In genomic region chr20:56412473-56412790, GRCh38 we compare ENCODE assay signal across 10 cellular contexts. TPM values are rescaled to one million over a fixed set of nuclear protein-coding genes. Genes with fewer than 3 reads are reported as not detected.
A peak's percentile ranks its signal among the peaks of the same experiment; 100 is the strongest.
DNase-seq lines count a peak whose midpoint lies in the region; ATAC-seq and TF ChIP-seq lines count a peak whose summit lies in the region.
"Had no signal": no experiment of that assay in that cellular context is flagged by ENCODE, and none has a peak within 500 bp of the region (broad histone marks: within the 10 kb centered on the region; RNA-seq: fewer than 3 reads in every experiment).

No MANE protein-coding gene starts in this region.

- TF ChIP-seq CTCF in stomach (IDR thresholded peaks at IDR 0.05) = no peak

- peak overlapping the region in 2 of 4 donors; percentile 19 to 25 for H3K4me3 ChIP-seq in stomach

- peaks cover 0 to 21% (median 5%) of the 10 kb centered on the region in 4 donors for H3K4me1 ChIP-seq in stomach

- no peak for ATAC-seq in activated naive CD4-positive, alpha-beta T cell treated with anti-CD3 and anti-CD28 coated beads, Interleukin-2, amount 50 U/mL, for 72 hours

- no peak for DNase-seq in activated CD4-positive, alpha-beta T cell treated with anti-CD3 and anti-CD28 coated beads, Interleukin-2, amount 10 ng/mL, durations not matched to agents 24 days and 14 days
- DNase-seq in activated CD4-positive, alpha-beta T cell treated with anti-CD3 and anti-CD28 coated beads for 48 hours = no peak
- DNase-seq in activated naive CD4-positive, alpha-beta T cell treated with anti-CD3 and anti-CD28 coated beads, Interleukin-2, amount 50 U/mL, for 72 hours (ENCODE audit: low spot score in 2 of 2) = peak in 1 of 2 donors; percentile 28
- DNase-seq in stomach = no peak
- no peak for DNase-seq in NCI-H1930 (lab: John Stamatoyannopoulos, UW)
- DNase-seq in NCI-H82 (lab: John Stamatoyannopoulos, UW) = no peak
- no peak for DNase-seq in SKM-1 treated with dmso at 0.1 percent for 144 hours (lab: John Stamatoyannopoulos, UW; ENCODE audit: unreplicated experiment)
- DNase-seq: NCI-H510A, T1000 had no signal

- peaks cover 52% of the 10 kb centered on the region for H3K36me3 Mint-ChIP-seq in activated CD4-positive, alpha-beta T cell treated with anti-CD3 and anti-CD28 coated beads, Interleukin-2, amount 10 ng/mL, durations not matched to agents 24 days and 14 days (ENCODE audit: low read depth)
- H3K36me3 Mint-ChIP-seq in activated naive CD4-positive, alpha-beta T cell treated with anti-CD3 and anti-CD28 coated beads, Interleukin-2, amount 50 U/mL, for 72 hours = peaks cover 0 to 40% of the 10 kb centered on the region in 2 donors

- no peak for TF ChIP-seq POLR2A in stomach (IDR thresholded peaks at IDR 0.05)

- peaks cover 4% of the 10 kb centered on the region for H3K9me3 Mint-ChIP-seq in activated CD4-positive, alpha-beta T cell treated with anti-CD3 and anti-CD28 coated beads, Interleukin-2, amount 10 ng/mL, durations not matched to agents 24 days and 14 days
- peaks cover 0 to 8% of the 10 kb centered on the region in 2 donors for H3K9me3 Mint-ChIP-seq in activated naive CD4-positive, alpha-beta T cell treated with anti-CD3 and anti-CD28 coated beads, Interleukin-2, amount 50 U/mL, for 72 hours

- no peaks in the 10 kb centered on the region for H3K9me3 ChIP-seq in stomach

- H3K4me1 Mint-ChIP-seq in activated CD4-positive, alpha-beta T cell treated with anti-CD3 and anti-CD28 coated beads, Interleukin-2, amount 10 ng/mL, durations not matched to agents 24 days and 14 days = peaks cover 45% of the 10 kb centered on the region

- intact Hi-C loops in activated CD4-positive, alpha-beta T cell treated with anti-CD3 and anti-CD28 coated beads, Interleukin-2, amount 10 ng/mL, durations not matched to agents 24 days and 14 days (cut with micrococcal nuclease) = loop anchor here (1.0 kb wide), 1 partner anchor 12 kb away; no protein-coding TSS in a partner anchor
- intact Hi-C loops in stomach (cut with DNase I; ENCODE audit: low total_unique reads) = no loop called here

- WGBS in stomach, 5 donors = 79 to 94% (median 87%) methylated on average over 7 of the region's 7 CpGs

- peak overlapping the region; percentile 94 for H3K27ac Mint-ChIP-seq in activated CD4-positive, alpha-beta T cell treated with anti-CD3 and anti-CD28 coated beads, Interleukin-2, amount 10 ng/mL, durations not matched to agents 24 days and 14 days
- H3K27ac Mint-ChIP-seq in activated naive CD4-positive, alpha-beta T cell treated with anti-CD3 and anti-CD28 coated beads, Interleukin-2, amount 50 U/mL, for 72 hours = peak overlapping the region; percentile 81 to 89

- H3K4me3 Mint-ChIP-seq in activated CD4-positive, alpha-beta T cell treated with anti-CD3 and anti-CD28 coated beads, Interleukin-2, amount 10 ng/mL, durations not matched to agents 24 days and 14 days = peak overlapping the region; percentile 74

- H3K27ac ChIP-seq in layer of hippocampus (ENCODE audit: low read depth, low read length) (peak overlapping the region; percentile 23), stomach (peak overlapping the region in 4 of 5 donors; percentile 66 to 76 (median 74))

- H3K27me3 Mint-ChIP-seq in activated CD4-positive, alpha-beta T cell treated with anti-CD3 and anti-CD28 coated beads, Interleukin-2, amount 10 ng/mL, durations not matched to agents 24 days and 14 days = no peaks in the 10 kb centered on the region

- no peaks in the 10 kb centered on the region for H3K27me3 ChIP-seq in layer of hippocampus (ENCODE audit: control insufficient read depth, insufficient read depth, low read length)
- H3K27me3 ChIP-seq in stomach = no peaks in the 10 kb centered on the region

- H3K36me3 ChIP-seq in stomach = peaks cover 7 to 33% (median 19%) of the 10 kb centered on the region in 4 donors

- TF ChIP-seq EP300 in stomach (IDR thresholded peaks at IDR 0.05) = no peak

RNA-seq across cellular contexts. Expression of gene CASS4, which starts 0.4 kb away (rescaled TPM):
- total RNA-seq in activated CD4-positive, alpha-beta T cell treated with anti-CD3 and anti-CD28 coated beads, Interleukin-2, amount 10 ng/mL, durations not matched to agents 24 days and 14 days = 2.8 and 3.1 TPM in 2 replicates
- 1 to 10 TPM; 5.1 to 6.5 TPM for total RNA-seq in activated naive CD4-positive, alpha-beta T cell treated with anti-CD3 and anti-CD28 coated beads, Interleukin-2, amount 50 U/mL, for 72 hours
- 1 to 10 TPM in 3 of 5 donors, under 1 TPM in 1, not detected in 1; 0.45 to 8.2 (median 4.2) TPM for total RNA-seq in stomach
- polyA plus RNA-seq in stomach = 1 to 10 TPM in 1 of 3 donors, under 1 TPM in 2; 0.23 to 1.6 (median 0.76) TPM

RNA-seq across cellular contexts. Expression of gene CSTF1, which starts 20.0 kb away (rescaled TPM):
- total RNA-seq in activated CD4-positive, alpha-beta T cell treated with anti-CD3 and anti-CD28 coated beads, Interleukin-2, amount 10 ng/mL, durations not matched to agents 24 days and 14 days = 52.2 and 52.5 TPM in 2 replicates
- 10 to 100 TPM; 68.5 to 88.7 TPM for total RNA-seq in activated naive CD4-positive, alpha-beta T cell treated with anti-CD3 and anti-CD28 coated beads, Interleukin-2, amount 50 U/mL, for 72 hours
- 10 to 100 TPM in 4 of 5 donors, 1 to 10 TPM in 1; 9.3 to 86.2 (median 23.9) TPM for total RNA-seq in stomach
- polyA plus RNA-seq in stomach = 10 to 100 TPM in 1 of 3 donors, 1 to 10 TPM in 2; 7.1 to 12.8 (median 8.7) TPM

RNA-seq across cellular contexts. Expression of gene AURKA, which starts 20.4 kb away (rescaled TPM):
- total RNA-seq in activated CD4-positive, alpha-beta T cell treated with anti-CD3 and anti-CD28 coated beads, Interleukin-2, amount 10 ng/mL, durations not matched to agents 24 days and 14 days = 42.3 and 42.6 TPM in 2 replicates
- total RNA-seq in activated naive CD4-positive, alpha-beta T cell treated with anti-CD3 and anti-CD28 coated beads, Interleukin-2, amount 50 U/mL, for 72 hours = 100 to 1,000 TPM in 1 of 2 donors, 10 to 100 TPM in 1; 93.0 to 130 TPM
- total RNA-seq in stomach = 10 to 100 TPM in 2 of 5 donors, 1 to 10 TPM in 2, under 1 TPM in 1; 0.45 to 27.7 (median 7.0) TPM
- polyA plus RNA-seq in stomach = 1 to 10 TPM; 5.1 to 8.3 (median 6.7) TPM

RNA-seq across cellular contexts. Expression of gene FAM210B, which starts 53.7 kb away (rescaled TPM):
- 5.5 and 6.0 TPM in 2 replicates for total RNA-seq in activated CD4-positive, alpha-beta T cell treated with anti-CD3 and anti-CD28 coated beads, Interleukin-2, amount 10 ng/mL, durations not matched to agents 24 days and 14 days
- total RNA-seq in activated naive CD4-positive, alpha-beta T cell treated with anti-CD3 and anti-CD28 coated beads, Interleukin-2, amount 50 U/mL, for 72 hours = 1 to 10 TPM; 5.8 to 6.3 TPM
- 10 to 100 TPM; 11.3 to 33.8 (median 26.1) TPM for total RNA-seq in stomach
- polyA plus RNA-seq in stomach = 10 to 100 TPM; 32.5 to 42.6 (median 32.5) TPM

RNA-seq across cellular contexts. Expression of gene RTF2, which starts 56.0 kb away (rescaled TPM):
- total RNA-seq in activated CD4-positive, alpha-beta T cell treated with anti-CD3 and anti-CD28 coated beads, Interleukin-2, amount 10 ng/mL, durations not matched to agents 24 days and 14 days = 92.3 and 96.5 TPM in 2 replicates
- total RNA-seq in activated naive CD4-positive, alpha-beta T cell treated with anti-CD3 and anti-CD28 coated beads, Interleukin-2, amount 50 U/mL, for 72 hours = 10 to 100 TPM; 75.8 to 85.5 TPM
- total RNA-seq in stomach = 10 to 100 TPM in 3 of 5 donors, 1 to 10 TPM in 2; 5.5 to 62.5 (median 32.9) TPM
- 10 to 100 TPM; 58.5 to 87.5 (median 62.9) TPM for polyA plus RNA-seq in stomach
